1 cellular context compared by ENCODE assay signal in the genomic region with DNA sequence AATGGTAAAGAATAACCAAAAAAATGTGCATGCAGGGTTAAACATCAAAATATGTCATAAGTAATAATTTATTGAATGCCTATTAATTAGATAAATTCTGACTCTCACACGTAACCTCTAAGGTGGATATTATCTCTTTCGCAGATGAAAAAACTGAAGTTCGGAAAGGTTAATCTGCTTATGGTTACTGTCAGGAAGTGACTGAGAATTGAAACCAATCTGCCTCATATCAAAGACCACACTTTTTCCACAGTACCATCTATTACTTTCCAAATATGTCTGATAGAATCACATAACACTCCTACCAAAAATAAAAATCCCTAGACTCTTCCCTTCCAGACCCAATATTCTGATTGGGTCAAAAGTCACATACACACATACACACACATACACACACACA.
TF ChIP-seq lines count a peak whose summit lies in the region.

No MANE protein-coding gene starts in this region.

TF ChIP-seq in HEK293, 187 proteins besides CTCF, POLR2A, EP300 and RAD21 (continued from another document):
- TF ChIP-seq, protein P1, sequence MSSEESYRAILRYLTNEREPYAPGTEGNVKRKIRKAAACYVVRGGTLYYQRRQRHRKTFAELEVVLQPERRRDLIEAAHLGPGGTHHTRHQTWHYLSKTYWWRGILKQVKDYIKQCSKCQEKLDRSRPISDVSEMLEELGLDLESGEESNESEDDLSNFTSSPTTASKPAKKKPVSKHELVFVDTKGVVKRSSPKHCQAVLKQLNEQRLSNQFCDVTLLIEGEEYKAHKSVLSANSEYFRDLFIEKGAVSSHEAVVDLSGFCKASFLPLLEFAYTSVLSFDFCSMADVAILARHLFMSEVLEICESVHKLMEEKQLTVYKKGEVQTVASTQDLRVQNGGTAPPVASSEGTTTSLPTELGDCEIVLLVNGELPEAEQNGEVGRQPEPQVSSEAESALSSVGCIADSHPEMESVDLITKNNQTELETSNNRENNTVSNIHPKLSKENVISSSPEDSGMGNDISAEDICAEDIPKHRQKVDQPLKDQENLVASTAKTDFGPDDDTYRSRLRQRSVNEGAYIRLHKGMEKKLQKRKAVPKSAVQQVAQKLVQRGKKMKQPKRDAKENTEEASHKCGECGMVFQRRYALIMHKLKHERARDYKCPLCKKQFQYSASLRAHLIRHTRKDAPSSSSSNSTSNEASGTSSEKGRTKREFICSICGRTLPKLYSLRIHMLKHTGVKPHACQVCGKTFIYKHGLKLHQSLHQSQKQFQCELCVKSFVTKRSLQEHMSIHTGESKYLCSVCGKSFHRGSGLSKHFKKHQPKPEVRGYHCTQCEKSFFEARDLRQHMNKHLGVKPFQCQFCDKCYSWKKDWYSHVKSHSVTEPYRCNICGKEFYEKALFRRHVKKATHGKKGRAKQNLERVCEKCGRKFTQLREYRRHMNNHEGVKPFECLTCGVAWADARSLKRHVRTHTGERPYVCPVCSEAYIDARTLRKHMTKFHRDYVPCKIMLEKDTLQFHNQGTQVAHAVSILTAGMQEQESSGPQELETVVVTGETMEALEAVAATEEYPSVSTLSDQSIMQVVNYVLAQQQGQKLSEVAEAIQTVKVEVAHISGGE (tag by site-specific recombination; conservative IDR thresholded peaks at IDR 0.05; ENCODE audit: low read depth), result no peak
- TF ChIP-seq KLF7 (tag by site-specific recombination; IDR thresholded peaks at IDR 0.05; ENCODE audit: borderline replicate concordance), result no peak
